Comparison of ENCODE assay signal across 8 cellular contexts in the genomic region with DNA sequence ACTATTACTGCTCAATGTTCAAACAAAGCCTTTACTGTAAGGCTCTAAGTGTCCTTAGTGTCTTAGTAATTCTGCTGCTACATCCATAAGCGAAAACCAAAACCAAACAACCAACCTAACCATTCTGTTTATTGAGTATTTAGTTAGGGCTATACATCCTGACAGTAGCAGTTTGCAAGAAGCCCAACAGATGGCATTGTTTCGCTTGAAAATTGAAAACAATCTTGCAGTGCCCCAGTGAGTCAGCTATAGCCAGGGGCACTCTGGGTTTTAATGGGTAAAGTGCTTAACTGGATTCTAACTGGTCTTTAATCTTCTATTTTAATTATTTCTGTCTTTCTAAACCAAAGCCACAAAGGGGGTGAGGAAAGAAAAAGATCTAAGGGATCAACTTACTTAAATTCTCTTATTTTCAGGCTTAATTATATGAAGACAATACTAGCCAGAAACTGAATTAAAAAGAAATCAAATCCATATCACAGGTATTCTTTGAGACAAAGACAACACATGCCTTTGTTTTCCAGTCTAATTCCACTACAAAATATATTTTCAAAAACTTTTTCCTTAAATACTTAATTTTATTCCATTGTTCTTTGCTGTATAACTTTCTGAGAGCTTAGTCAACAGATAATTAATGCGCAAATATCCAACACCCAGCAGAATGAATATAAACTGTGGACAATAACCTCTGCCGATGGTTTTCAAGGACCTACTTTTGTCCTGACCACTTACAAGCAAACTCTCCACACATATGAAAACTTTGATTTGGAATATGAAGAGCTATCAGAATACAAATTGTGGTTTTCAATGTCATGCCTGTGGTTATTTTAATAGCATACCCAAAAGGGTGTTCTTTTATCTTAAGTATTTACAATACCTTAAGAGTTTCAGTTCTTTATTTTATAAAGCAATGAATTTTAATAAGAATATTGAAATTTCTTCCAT. TPM values are rescaled to one million over a fixed set of nuclear protein-coding genes. Genes with fewer than 3 reads are reported as not detected.
DNase-seq lines count a peak whose midpoint lies in the region; ATAC-seq and TF ChIP-seq lines count a peak whose summit lies in the region.

No MANE protein-coding gene starts in this region.

- no peak overlapping the region for H3K4me3 Mint-ChIP-seq in activated naive CD4-positive, alpha-beta T cell treated with anti-CD3 and anti-CD28 coated beads, Interleukin-2, amount 10 ng/mL, durations not matched to agents 7 days and 5 days

- no peaks in the 10 kb centered on the region for H3K27me3 ChIP-seq in BE2C

- no peak for TF ChIP-seq POLR2A in NB4 (IDR thresholded peaks at IDR 0.05; ENCODE audit: extremely low read depth, insufficient read length)

- ATAC-seq in GM19438 (IDR thresholded peaks at IDR 0.05; ENCODE audit: low read depth, unreplicated experiment) (peak; percentile 60), HG03439 (IDR thresholded peaks at IDR 0.05; ENCODE audit: unreplicated experiment) (no peak)

- H3K4me1 ChIP-seq in BE2C, result peaks cover 13% of the 10 kb centered on the region

- no peaks in the 10 kb centered on the region for H3K27me3 Mint-ChIP-seq in activated naive CD4-positive, alpha-beta T cell treated with anti-CD3 and anti-CD28 coated beads, Interleukin-2, amount 10 ng/mL, durations not matched to agents 7 days and 5 days

- CTCF ChIA-PET in activated naive CD4-positive, alpha-beta T cell treated with anti-CD3 and anti-CD28 coated beads, Interleukin-2, amount 10 ng/mL, durations not matched to agents 7 days and 5 days (lab: Charles Lee), result interaction anchor here (0.7 to 1.9 kb wide), 12 partner anchors 9 to 392 kb away, joined by 3 to 12 read pairs (median 4); no protein-coding TSS in a partner anchor

- no peak overlapping the region for H3K27ac Mint-ChIP-seq in activated naive CD4-positive, alpha-beta T cell treated with anti-CD3 and anti-CD28 coated beads, Interleukin-2, amount 10 ng/mL, durations not matched to agents 7 days and 5 days

- peaks cover 19% of the 10 kb centered on the region for H3K36me3 Mint-ChIP-seq in activated naive CD4-positive, alpha-beta T cell treated with anti-CD3 and anti-CD28 coated beads, Interleukin-2, amount 10 ng/mL, durations not matched to agents 7 days and 5 days

- no peaks in the 10 kb centered on the region for H3K9me3 ChIP-seq in BE2C

- peaks cover 24% of the 10 kb centered on the region for H3K36me3 ChIP-seq in BE2C

- peak; percentile 91 for TF ChIP-seq CTCF in BE2C (IDR thresholded peaks at IDR 0.05; ENCODE audit: low read depth, low read length)
- peak; percentile 74 for TF ChIP-seq CTCF in NB4 (IDR thresholded peaks at IDR 0.05; ENCODE audit: low read depth, low read length)

- DNase-seq in BE2C, result peak; percentile 81
- DNase-seq in NB4 (ENCODE audit: low read depth), result peak; percentile 78
- DNase-seq in SK-N-DZ (ENCODE audit: low spot score), result peak; percentile 73
- DNase-seq in activated naive CD4-positive, alpha-beta T cell treated with anti-CD3 and anti-CD28 coated beads, Interleukin-2, amount 10 ng/mL, durations not matched to agents 7 days and 5 days, result peak; percentile 81
- peak; percentile 70 for DNase-seq in glomerular endothelial cell (ENCODE audit: extremely low read depth, low read depth, low spot score)
- peak; percentile 55 for DNase-seq in pulmonary artery endothelial cell (ENCODE audit: low read depth, low spot score)

- H3K4me3 ChIP-seq in BE2C (ENCODE audit: low read depth, low read length), result no peak overlapping the region
- no peak overlapping the region for H3K4me3 ChIP-seq in NB4 (ENCODE audit: low read depth, low read length)

- peaks cover 30% of the 10 kb centered on the region for H3K4me1 Mint-ChIP-seq in activated naive CD4-positive, alpha-beta T cell treated with anti-CD3 and anti-CD28 coated beads, Interleukin-2, amount 10 ng/mL, durations not matched to agents 7 days and 5 days

- no peaks in the 10 kb centered on the region for H3K9me3 Mint-ChIP-seq in activated naive CD4-positive, alpha-beta T cell treated with anti-CD3 and anti-CD28 coated beads, Interleukin-2, amount 10 ng/mL, durations not matched to agents 7 days and 5 days

RNA-seq across cellular contexts. Expression of gene POGZ, which starts 15.2 kb away (rescaled TPM):
- polyA plus RNA-seq in BE2C (2012; ENCODE audit: insufficient read depth, insufficient read length, low read depth), result 51.9 TPM
- 30.7 and 35.4 TPM in 2 replicates for polyA plus RNA-seq in SK-N-DZ (2014; cell fraction: cytosol; rRNA removed)
- 65.6 and 111 TPM in 2 replicates for polyA plus RNA-seq in SK-N-DZ (2014; cell fraction: nucleus; rRNA removed)
- total RNA-seq in glomerular endothelial cell (29.5 and 37.3 TPM in 2 replicates), pulmonary artery endothelial cell (12.2 and 16.9 TPM in 2 replicates)

RNA-seq across cellular contexts. Expression of gene PSMB4, which starts 44.7 kb away (rescaled TPM):
- 310 TPM for polyA plus RNA-seq in BE2C (2012; ENCODE audit: insufficient read depth, insufficient read length, low read depth)
- polyA plus RNA-seq in SK-N-DZ (2014; cell fraction: cytosol; rRNA removed), result 577 and 606 TPM in 2 replicates
- polyA plus RNA-seq in SK-N-DZ (2014; cell fraction: nucleus; rRNA removed), result 584 and 729 TPM in 2 replicates
- 289 and 321 TPM in 2 replicates for total RNA-seq in glomerular endothelial cell
- total RNA-seq in pulmonary artery endothelial cell, result 482 and 509 TPM in 2 replicates
